In the genomic region with DNA sequence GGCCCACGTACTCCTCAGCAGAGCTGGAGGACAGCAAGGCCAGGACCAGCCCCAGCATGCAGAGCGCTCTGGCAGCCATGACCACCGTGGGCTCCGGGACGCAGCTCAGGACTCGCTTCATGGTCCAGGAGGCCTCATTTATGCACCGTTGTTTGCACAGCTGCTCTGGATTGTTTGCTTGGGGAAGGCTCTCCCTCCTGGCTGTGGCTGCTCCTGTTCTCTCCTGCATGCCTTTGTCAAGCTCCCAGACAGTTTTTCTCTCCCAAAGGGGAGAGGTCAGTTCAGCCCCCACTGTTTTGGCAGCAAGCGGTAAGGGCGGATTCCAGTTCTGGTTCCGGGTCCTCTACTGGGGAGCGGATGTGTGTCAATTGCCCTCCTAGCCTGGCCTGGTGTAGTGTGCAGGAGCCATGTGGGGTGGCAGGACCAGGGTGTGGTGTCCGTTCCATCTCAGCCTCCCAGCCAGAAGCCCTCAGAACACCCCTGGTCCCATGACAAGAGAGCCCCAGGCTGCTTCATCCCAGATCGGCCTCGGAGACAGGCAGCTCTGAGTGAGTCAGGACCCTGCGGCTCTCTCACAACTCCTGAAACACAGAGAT, we compare ENCODE assay signal across 10 cellular contexts. TPM values are rescaled to one million over a fixed set of nuclear protein-coding genes. Genes with fewer than 3 reads are reported as not detected.
DNase-seq lines count a peak whose midpoint lies in the region; ATAC-seq and TF ChIP-seq lines count a peak whose summit lies in the region.
"Had no signal": no experiment of that assay in that cellular context is flagged by ENCODE, and none has a peak within 500 bp of the region (broad histone marks: within the 10 kb centered on the region; RNA-seq: fewer than 3 reads in every experiment).

TSS of gene TFF3 (minus strand) at position 114 of the 596 bp plus-strand sequence. CDS start at position 79, 35 bp downstream.

- CTCF ChIA-PET in GM10248 (lab: Yijun Ruan, JAX): no interaction called here

- H3K36me3 ChIP-seq in SJCRH30: no peaks in the 10 kb centered on the region
- no peaks in the 10 kb centered on the region for H3K36me3 ChIP-seq in upper lobe of right lung
- H3K36me3 ChIP-seq: esophagus squamous epithelium had no signal

- in situ Hi-C loops in GM13977 (cut with MboI; ENCODE audit: low pct_unique_long_range_greater_than_20kb, low sequenced_read_pairs, unreplicated experiment): loop anchor here (10.0 kb wide), 1 partner anchor 129 kb away; no protein-coding TSS in a partner anchor

- H3K27ac ChIP-seq in SJCRH30 (peak within 1 kb of the TSS; percentile 91), upper lobe of right lung (no peak within 1 kb of the TSS)
- H3K27ac ChIP-seq: esophagus squamous epithelium had no signal

- H3K27me3 ChIP-seq in SJCRH30: no peaks in the 10 kb centered on the region
- H3K27me3 ChIP-seq in upper lobe of right lung: no peaks in the 10 kb centered on the region

- TF ChIP-seq CTCF in upper lobe of right lung (IDR thresholded peaks at IDR 0.05) (no peak), GM10248 (IDR thresholded peaks at IDR 0.05; ENCODE audit: control extremely low read depth, extremely low read depth, low read depth, missing control alignments) (no peak), GM13977 (IDR thresholded peaks at IDR 0.05; ENCODE audit: extremely low read depth, insufficient read depth, missing control alignments) (no peak)

- H3K4me3 ChIP-seq in SJCRH30 (peak within 1 kb of the TSS; percentile 46), upper lobe of right lung (no peak within 1 kb of the TSS)

- H3K9me3 ChIP-seq in SJCRH30 (replicated peaks) (no peaks in the 10 kb centered on the region), upper lobe of right lung (no peaks in the 10 kb centered on the region)
- H3K9me3 ChIP-seq: esophagus squamous epithelium had no signal

- peaks cover 31% of the 10 kb centered on the region for H3K4me1 ChIP-seq in SJCRH30
- H3K4me1 ChIP-seq in upper lobe of right lung: peaks cover 19% of the 10 kb centered on the region

- DNase-seq in activated effector memory CD4-positive, alpha-beta T cell treated with anti-CD3 and anti-CD28 coated beads, Interleukin-2, amount 50 U/mL, for 16 hours: peak; percentile 31
- no peak for DNase-seq in activated effector memory CD4-positive, alpha-beta T cell treated with Interleukin-2 at 50 U/mL for 16 hours
- DNase-seq in SJCRH30: peak; percentile 93 to 96
- DNase-seq in left colon: peak; percentile 68 to 81
- DNase-seq in upper lobe of right lung: peak; percentile 60
- DNase-seq in stimulated activated CD4-positive, alpha-beta T cell treated with anti-CD3 and anti-CD28 coated beads, Interleukin-4, amount 100 ng/mL, for 24 hours: no peak
- no peak for DNase-seq in GM10248 (ENCODE audit: extremely low spot score)
- DNase-seq in GM13977 (ENCODE audit: low spot score): no peak
- DNase-seq: esophagus squamous epithelium; stimulated activated naive CD4-positive, alpha-beta T cell treated with Interleukin-2 at 50 U/mL for 16 hours had no signal

- POLR2A ChIA-PET in GM10248 (lab: Yijun Ruan, JAX): no interaction called here

- intact Hi-C loops in left colon (cut with DNase I, micrococcal nuclease) (no loop called here), upper lobe of right lung (cut with DNase I) (no loop called here)

- peak; percentile 43 for ATAC-seq in left colon
- no peak for ATAC-seq in upper lobe of right lung

RNA-seq across cellular contexts. Expression of gene TFF3, which starts in this region (rescaled TPM):
- total RNA-seq in SJCRH30 (2014; rRNA removed; shearing (Covaris generic)): 48.5 and 52.7 TPM in 2 replicates
- total RNA-seq in left colon (1,000 to 10,000 TPM; 3,156 to 4,796 TPM), upper lobe of right lung (19.6 TPM)

Comparison
In these comparisons a context has a peak if more than half of its experiments do, and no peak if none do; other contexts are left out.
1. RNA of gene TFF3 (total RNA-seq): 3,156 to 4,796 TPM in left colon; 48.5 to 52.7 TPM in SJCRH30 and 19.6 TPM in upper lobe of right lung (single experiment); every median in the first group is over 10 times any median in the second.
2. DNase-seq: peak in activated effector memory CD4-positive, alpha-beta T cell treated with anti-CD3 and anti-CD28 coated beads, Interleukin-2, amount 50 U/mL, for 16 hours (single experiment), SJCRH30 (2 of 2), left colon (2 of 2) and upper lobe of right lung (single experiment); none in activated effector memory CD4-positive, alpha-beta T cell treated with Interleukin-2 at 50 U/mL for 16 hours (single experiment), stimulated activated CD4-positive, alpha-beta T cell treated with anti-CD3 and anti-CD28 coated beads, Interleukin-4, amount 100 ng/mL, for 24 hours (single experiment), GM10248 (single experiment) and GM13977 (single experiment).